In genomic region chr18:72375628-72376027, GRCh38 we compare ENCODE assay signal across 17 cellular contexts.
DNase-seq lines count a peak whose midpoint lies in the region; ATAC-seq and TF ChIP-seq lines count a peak whose summit lies in the region.
"Had no signal": no experiment of that assay in that cellular context is flagged by ENCODE, and none has a peak within 500 bp of the region (broad histone marks: within the 10 kb centered on the region; RNA-seq: fewer than 3 reads in every experiment).

No MANE protein-coding gene starts in this region.

- TF ChIP-seq CTCF in astrocyte of the cerebellum (IDR thresholded peaks at IDR 0.05; ENCODE audit: low read depth, low read length, missing control alignments) (no peak), kidney epithelial cell (IDR thresholded peaks at IDR 0.05; ENCODE audit: insufficient read depth, low read length, poor library complexity, severe bottlenecking) (no peak)

- DNase-seq in AG08395 (ENCODE audit: low spot score) (peak; percentile 7), LHCN-M2 (ENCODE audit: low read depth) (peak; percentile 99), astrocyte of the cerebellum (ENCODE audit: low read depth) (peak; percentile 2), kidney epithelial cell (ENCODE audit: low read depth) (peak; percentile 48), dedifferentiated amniotic fluid mesenchymal stem cell (ENCODE audit: extremely low spot score) (no peak), UCSD-AML1 (lab: John Stamatoyannopoulos, UW; ENCODE audit: unreplicated experiment) (no peak)
- DNase-seq: activated CD4-positive, alpha-beta T cell treated with anti-CD3 and anti-CD28 coated beads for 36 hours; activated T-cell treated with anti-CD3 and anti-CD28 coated beads, Interleukin-2, amount 50 U/mL, for 24 hours; DMS153; HFFc6; NCI-H446; spleen; T-helper 2 cell had no signal

- no peaks in the 10 kb centered on the region for H3K36me3 ChIP-seq in kidney epithelial cell (ENCODE audit: control insufficient read depth, insufficient read depth, low read length)
- H3K36me3 ChIP-seq: spleen, suprapubic skin had no signal

- H3K27me3 ChIP-seq in kidney epithelial cell (ENCODE audit: control insufficient read depth, insufficient read depth, low read length), result no peaks in the 10 kb centered on the region
- H3K27me3 ChIP-seq: spleen, suprapubic skin had no signal

- in situ Hi-C loops in astrocyte of the cerebellum (cut with HindIII; ENCODE audit: low sequenced_read_pairs), result no loop called here

- ATAC-seq in HG03139 (IDR thresholded peaks at IDR 0.05; ENCODE audit: unreplicated experiment) (no peak), HG03432 (IDR thresholded peaks at IDR 0.05; ENCODE audit: unreplicated experiment) (no peak)
- ATAC-seq: activated CD4-positive, alpha-beta T cell treated with anti-CD3 and anti-CD28 coated beads for 36 hours had no signal

- no peak overlapping the region for H3K4me3 ChIP-seq in astrocyte of the cerebellum (ENCODE audit: low read depth, low read length)
- H3K4me3 ChIP-seq in kidney epithelial cell (ENCODE audit: low read depth, low read length), result no peak overlapping the region
- H3K4me3 ChIP-seq: coronary artery, spleen, suprapubic skin had no signal

Comparison
In these comparisons a context has a peak if more than half of its experiments do, and no peak if none do; other contexts are left out.
1. DNase-seq: peak in AG08395 (single experiment), LHCN-M2 (single experiment), astrocyte of the cerebellum (single experiment) and kidney epithelial cell (single experiment); none in dedifferentiated amniotic fluid mesenchymal stem cell (single experiment) and UCSD-AML1 (single experiment).